Comparison of ENCODE assay signal across 14 cellular contexts in the genomic region with DNA sequence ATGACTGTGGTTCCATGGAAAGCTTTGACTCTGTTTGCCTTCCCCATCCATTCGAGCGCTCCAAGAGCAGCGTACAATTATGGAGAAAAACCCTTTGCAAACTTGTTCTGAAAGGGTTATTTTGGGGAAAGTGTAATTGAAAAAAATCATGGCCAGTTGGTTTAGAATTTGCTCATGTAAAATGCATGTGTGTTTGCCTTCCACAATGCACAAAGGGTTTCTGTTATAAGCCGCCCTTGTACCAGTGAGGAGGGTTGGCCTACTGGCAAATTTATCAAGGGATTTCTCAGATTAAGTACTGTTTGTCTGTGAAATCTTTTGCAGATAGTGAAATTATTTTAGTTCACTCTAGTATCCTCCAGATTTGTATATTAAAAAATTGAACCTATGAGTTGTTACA.
"Had no signal": no experiment of that assay in that cellular context is flagged by ENCODE, and none has a peak within 500 bp of the region (broad histone marks: within the 10 kb centered on the region; RNA-seq: fewer than 3 reads in every experiment).

No MANE protein-coding gene starts in this region.

- H3K27me3 ChIP-seq: neural progenitor cell, ovary had no signal

- H3K27ac ChIP-seq: neural progenitor cell, ovary had no signal

- H3K4me3 ChIP-seq: neural progenitor cell, ovary had no signal

- DNase-seq: activated CD4-positive, alpha-beta T cell treated with anti-CD3 and anti-CD28 coated beads, Interleukin-2, amount 10 ng/mL, durations not matched to agents 24 days and 14 days; activated CD8-positive, alpha-beta T cell treated with anti-CD3 and anti-CD28 coated beads for 36 hours; activated naive CD4-positive, alpha-beta T cell; activated naive CD8-positive, alpha-beta T cell treated with anti-CD3 and anti-CD28 coated beads, Interleukin-2, amount 10 ng/mL, durations not matched to agents 7 days and 5 days; activated T-cell treated with anti-CD3 and anti-CD28 coated beads, Interleukin-2, amount 50 U/mL, for 1 hour; cerebellar nuclear complex; effector memory CD8-positive, alpha-beta T cell; islet precursor cell; ovary; stimulated activated CD4-positive, alpha-beta T cell treated with anti-CD3 and anti-CD28 coated beads, Interleukin-12 subunit alpha, Interleukin-12 subunit beta, amount 100 ng/mL, for 4 hours; stimulated activated CD4-positive, alpha-beta T cell treated with anti-CD3 and anti-CD28 coated beads, Interleukin-1b, Interleukin-23, amount 100 ng/mL, for 48 hours; stimulated activated naive CD4-positive, alpha-beta T cell treated with Interleukin-2 at 50 U/mL for 16 hours; trophoblast cell had no signal

- H3K36me3 ChIP-seq: neural progenitor cell, ovary had no signal

- H3K9me3 ChIP-seq: ovary had no signal
